In the genomic region with DNA sequence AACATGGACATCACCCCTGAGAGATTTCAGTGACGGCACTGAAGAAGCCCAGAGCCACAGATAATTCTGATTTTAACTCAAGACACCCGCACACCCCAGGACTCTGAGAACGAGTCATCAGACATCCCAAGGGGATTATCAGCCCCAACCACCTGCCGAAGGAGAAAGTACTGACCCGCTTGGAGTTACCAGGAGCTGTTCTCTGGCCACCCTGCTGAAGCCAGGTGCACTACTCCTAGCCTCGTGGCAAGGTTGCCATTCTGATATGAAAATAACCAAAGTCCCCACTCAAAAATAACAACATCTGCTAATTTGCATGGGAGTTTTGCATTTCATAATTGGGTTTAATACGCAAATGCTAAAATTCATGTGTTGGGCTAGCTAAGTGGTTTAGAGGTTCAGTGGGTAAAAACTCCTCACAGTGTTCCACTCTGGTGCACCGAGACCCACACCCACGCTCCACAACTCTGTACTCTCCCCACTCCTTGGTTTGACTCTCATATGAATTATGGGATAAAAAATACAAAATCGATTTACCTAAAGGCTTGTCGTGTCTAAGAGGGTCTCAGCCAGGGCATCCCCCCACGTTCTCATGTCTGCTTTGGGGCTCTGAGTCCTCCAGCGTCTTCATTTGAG, we compare ENCODE assay signal across 9 cellular contexts.
DNase-seq lines count a peak whose midpoint lies in the region; ATAC-seq, FAIRE-seq and TF ChIP-seq lines count a peak whose summit lies in the region.
"Had no signal": no experiment of that assay in that cellular context is flagged by ENCODE, and none has a peak within 500 bp of the region (broad histone marks: within the 10 kb centered on the region; RNA-seq: fewer than 3 reads in every experiment).

No MANE protein-coding gene starts in this region.

- no peak for DNase-seq in GM18507 (ENCODE audit: extremely low spot score, insufficient read length, low read depth)
- DNase-seq in mesenchymal stem cell, result no peak
- DNase-seq in activated CD4-positive, alpha-beta memory T cell treated with anti-CD3 and anti-CD28 coated beads for 36 hours, result no peak
- no peak for DNase-seq in gastrocnemius medialis
- DNase-seq in NCI-H1092 treated with DMSO at 0.1 percent for 48 hours (lab: John Stamatoyannopoulos, UW), result no peak
- DNase-seq: activated gamma-delta T cell had no signal

- peaks cover 24% of the 10 kb centered on the region for H3K4me1 ChIP-seq in mesenchymal stem cell (ENCODE audit: control insufficient read depth, insufficient read depth, low read depth, low read length)
- H3K4me1 ChIP-seq in gastrocnemius medialis, result no peaks in the 10 kb centered on the region

- H3K9me3 Mint-ChIP-seq in activated CD4-positive, alpha-beta memory T cell treated with anti-CD3 and anti-CD28 coated beads for 36 hours, result no peaks in the 10 kb centered on the region

- H3K4ac ChIP-seq in mesenchymal stem cell (ENCODE audit: low read depth in 1 of 2, low read length in 2 of 2), result no peak overlapping the region

- H3K18ac ChIP-seq in mesenchymal stem cell (ENCODE audit: low read depth in 1 of 2, low read length in 2 of 2), result no peak overlapping the region

- no peak overlapping the region for H4K91ac ChIP-seq in mesenchymal stem cell (ENCODE audit: low read length)

- CTCF ChIA-PET in activated CD4-positive, alpha-beta memory T cell treated with anti-CD3 and anti-CD28 coated beads for 36 hours (lab: Charles Lee), result interaction anchor here (0.7 kb wide), 1 partner anchor 15 kb away, joined by 3 read pairs; no protein-coding TSS in a partner anchor

- WGBS in mesenchymal stem cell, result 83% methylated on average over 11 of the region's 13 CpGs

- peak overlapping the region; percentile 5 for H3K4me2 ChIP-seq in mesenchymal stem cell (ENCODE audit: low read length, poor library complexity, severe bottlenecking)

- peak overlapping the region; percentile 62 for H2BK5ac ChIP-seq in mesenchymal stem cell (ENCODE audit: low read depth, low read length, poor library complexity, severe bottlenecking)

- no peak overlapping the region for H3K27ac Mint-ChIP-seq in activated CD4-positive, alpha-beta memory T cell treated with anti-CD3 and anti-CD28 coated beads for 36 hours

- no peak for TF ChIP-seq POLR2A in gastrocnemius medialis (IDR thresholded peaks at IDR 0.05)

- peaks cover 9% of the 10 kb centered on the region for H3K36me3 Mint-ChIP-seq in activated CD4-positive, alpha-beta memory T cell treated with anti-CD3 and anti-CD28 coated beads for 36 hours

- no peak overlapping the region for H2AFZ ChIP-seq in mesenchymal stem cell (ENCODE audit: low read depth, low read length)

- H3K27me3 ChIP-seq in mesenchymal stem cell (ENCODE audit: control insufficient read depth in 1 of 2, insufficient read depth in 1 of 2, low read length in 2 of 2) (peaks cover 0 to 3% of the 10 kb centered on the region in 2 experiments), gastrocnemius medialis (no peaks in the 10 kb centered on the region)

- H3K4me3 ChIP-seq in mesenchymal stem cell (ENCODE audit: insufficient read depth in 1 of 2, low read depth in 1 of 2, low read length in 2 of 2), result no peak overlapping the region
- H3K4me3 ChIP-seq in gastrocnemius medialis, result no peak overlapping the region

- H3K14ac ChIP-seq in mesenchymal stem cell (ENCODE audit: low read length in 2 of 2), result no peak overlapping the region

- no peak overlapping the region for H3K4me3 Mint-ChIP-seq in activated CD4-positive, alpha-beta memory T cell treated with anti-CD3 and anti-CD28 coated beads for 36 hours

- H3K4me1 Mint-ChIP-seq in activated CD4-positive, alpha-beta memory T cell treated with anti-CD3 and anti-CD28 coated beads for 36 hours (ENCODE audit: low read depth), result peaks cover 20% of the 10 kb centered on the region

- H2AK5ac ChIP-seq in mesenchymal stem cell (ENCODE audit: low read length, severe bottlenecking), result peak overlapping the region; percentile 92

- H4K8ac ChIP-seq in mesenchymal stem cell (ENCODE audit: low read length), result no peak overlapping the region

- no peak overlapping the region for H2BK15ac ChIP-seq in mesenchymal stem cell (ENCODE audit: low read depth, poor library complexity, severe bottlenecking)

- no peak overlapping the region for H3K23ac ChIP-seq in mesenchymal stem cell (ENCODE audit: low read length in 2 of 2)

- ATAC-seq in GM21390 (IDR thresholded peaks at IDR 0.05; ENCODE audit: unreplicated experiment), result peak; percentile 35
- ATAC-seq in HG03354 (IDR thresholded peaks at IDR 0.05; ENCODE audit: poor library complexity, severe bottlenecking, unreplicated experiment), result peak; percentile 59
- no peak for ATAC-seq in GM21367 (IDR thresholded peaks at IDR 0.05; ENCODE audit: unreplicated experiment)
- ATAC-seq in gastrocnemius medialis, result no peak

- TF ChIP-seq CTCF in gastrocnemius medialis (IDR thresholded peaks at IDR 0.05 in 4 of 5, conservative IDR thresholded peaks at IDR 0.05 in 1 of 5), result no peak

- H3K9ac ChIP-seq in mesenchymal stem cell (ENCODE audit: low read length), result no peak overlapping the region

- H3K79me1 ChIP-seq in mesenchymal stem cell (replicated peaks; ENCODE audit: low read length, poor library complexity, severe bottlenecking), result peaks cover 3% of the 10 kb centered on the region

- H3K36me3 ChIP-seq in mesenchymal stem cell (ENCODE audit: control insufficient read depth in 1 of 2, insufficient read depth in 2 of 2, low read depth in 1 of 2, low read length in 2 of 2) (peaks cover 0 to 3% of the 10 kb centered on the region in 2 experiments), gastrocnemius medialis (no peaks in the 10 kb centered on the region)

- peak; percentile 89 for FAIRE-seq in GM18507 (lab: Jason Lieb, UNC)

- H3K9me3 ChIP-seq in mesenchymal stem cell (ENCODE audit: control insufficient read depth, low read length) (no peaks in the 10 kb centered on the region), gastrocnemius medialis (no peaks in the 10 kb centered on the region)

- no peak overlapping the region for H2BK12ac ChIP-seq in mesenchymal stem cell (ENCODE audit: low read length in 2 of 2)

- POLR2A ChIA-PET in activated CD4-positive, alpha-beta memory T cell treated with anti-CD3 and anti-CD28 coated beads for 36 hours (lab: Charles Lee), result no interaction called here

- intact Hi-C loops in activated CD4-positive, alpha-beta memory T cell treated with anti-CD3 and anti-CD28 coated beads for 36 hours (cut with micrococcal nuclease), result no loop called here
- intact Hi-C loops in gastrocnemius medialis (cut with DNase I; ENCODE audit: low total_unique reads), result no loop called here

- no peaks in the 10 kb centered on the region for H3K27me3 Mint-ChIP-seq in activated CD4-positive, alpha-beta memory T cell treated with anti-CD3 and anti-CD28 coated beads for 36 hours

- in situ Hi-C loops in gastrocnemius medialis (cut with MboI; ENCODE audit: low sequenced_read_pairs in 4 of 4), result no loop called here

- H2BK120ac ChIP-seq in mesenchymal stem cell (ENCODE audit: low read depth, low read length), result no peak overlapping the region

- H3K27ac ChIP-seq in mesenchymal stem cell (ENCODE audit: low read length, poor library complexity, severe bottlenecking) (peak overlapping the region; percentile 86), gastrocnemius medialis (no peak overlapping the region)

Comparison
In these comparisons a context has a peak if more than half of its experiments do, and no peak if none do; other contexts are left out.
1. ATAC-seq: peak in GM21390 (single experiment) and HG03354 (single experiment); none in GM21367 (single experiment) and gastrocnemius medialis (0 of 2).